Comparison of ENCODE assay signal across 1 cellular context in genomic region chr6:33208089-33208967, GRCh38.
A peak's percentile ranks its signal among the peaks of the same experiment; 100 is the strongest.
TF ChIP-seq lines count a peak whose summit lies in the region.

RING1 (plus strand) TSS chr6:33208500; CDS start chr6:33208823, 323 bp downstream.

TF ChIP-seq in GM12878, 131 proteins besides CTCF, POLR2A, EP300 and RAD21 (continued from another document and continues in another):
- no peak for TF ChIP-seq USF1 (IDR thresholded peaks at IDR 0.05; ENCODE audit: borderline replicate concordance, extremely low read length, insufficient read depth, low read depth, low read length)
- no peak for TF ChIP-seq REST (IDR thresholded peaks at IDR 0.05; ENCODE audit: low read depth, low read length)
- peak; percentile 40 for TF ChIP-seq KLF5 (IDR thresholded peaks at IDR 0.05; ENCODE audit: partially characterized antibody)
- no peak for TF ChIP-seq SIX5 (IDR thresholded peaks at IDR 0.05; ENCODE audit: low read depth, low read length, severe bottlenecking)
- TF ChIP-seq ZNF24 (IDR thresholded peaks at IDR 0.05): no peak
- TF ChIP-seq BCL3 (IDR thresholded peaks at IDR 0.05; ENCODE audit: borderline replicate concordance, insufficient read depth, low read depth, low read length, poor library complexity, severe bottlenecking): peak; percentile 17
- no peak for TF ChIP-seq SUZ12 (IDR thresholded peaks at IDR 0.05; ENCODE audit: unreplicated experiment)
- peak; percentile 31 for TF ChIP-seq SMAD1 (IDR thresholded peaks at IDR 0.05; ENCODE audit: low read depth, partially characterized antibody)
- peak; percentile 83 for TF ChIP-seq LARP7 (IDR thresholded peaks at IDR 0.05)
- TF ChIP-seq NRF1 (conservative IDR thresholded peaks at IDR 0.05; ENCODE audit: low read depth, low read length): no peak
- peak; percentile 56; the same call in 1 of the 2 replicates for TF ChIP-seq ZBTB40 (IDR thresholded peaks at IDR 0.05; ENCODE audit: borderline replicate concordance)
- no peak for TF ChIP-seq ASH2L (IDR thresholded peaks at IDR 0.05; ENCODE audit: borderline replicate concordance, low read depth)
- no peak; the same call in none of the 2 replicates for TF ChIP-seq ZNF687 (IDR thresholded peaks at IDR 0.05)
- 0 out of 4 replicates have a peak, but pooled peaks of 1 of the 2 experiments have one; percentile 17 for TF ChIP-seq SRF (IDR thresholded peaks at IDR 0.05; ENCODE audit: low read depth in 2 of 2, low read length in 2 of 2)
- TF ChIP-seq HDGF (IDR thresholded peaks at IDR 0.05): no peak
- peak; percentile 74; the same call in 1 of the 2 replicates for TF ChIP-seq POLR2AphosphoS2 (IDR thresholded peaks at IDR 0.05; ENCODE audit: low read depth, low read length)
- TF ChIP-seq MLLT1 (IDR thresholded peaks at IDR 0.05): 0 out of 2 replicates have a peak, but pooled peaks have one; percentile 45
- no peak for TF ChIP-seq SPI1 (IDR thresholded peaks at IDR 0.05; ENCODE audit: borderline replicate concordance, insufficient read depth, low read depth, low read length)
- no peak for TF ChIP-seq RAD51 (IDR thresholded peaks at IDR 0.05)
- peak; percentile 99 for TF ChIP-seq BACH1 (IDR thresholded peaks at IDR 0.05; ENCODE audit: borderline replicate concordance)
- TF ChIP-seq CHD1 (IDR thresholded peaks at IDR 0.05; ENCODE audit: low read depth, low read length): 0 out of 2 replicates have a peak, but pooled peaks have one; percentile 73
- no peak for TF ChIP-seq IRF3 (IDR thresholded peaks at IDR 0.05)
- TF ChIP-seq MXI1 (IDR thresholded peaks at IDR 0.05; ENCODE audit: low read depth, low read length): peak; percentile 22; the same call in 1 of the 2 replicates
- peak; percentile 57; the same call in 1 of the 2 replicates for TF ChIP-seq SIN3A (IDR thresholded peaks at IDR 0.05; ENCODE audit: low read depth, low read length)
- TF ChIP-seq NKRF (conservative IDR thresholded peaks at IDR 0.05): peak; percentile 72
- no peak for TF ChIP-seq TARDBP (IDR thresholded peaks at IDR 0.05; ENCODE audit: borderline replicate concordance)
- TF ChIP-seq PAX5 (IDR thresholded peaks at IDR 0.05; ENCODE audit: borderline replicate concordance, low read depth, low read length): 0 out of 2 replicates have a peak, but pooled peaks have one; percentile 55
- TF ChIP-seq BCLAF1 (IDR thresholded peaks at IDR 0.05): no peak
